Comparison of ENCODE assay signal across 9 cellular contexts in genomic region chr13:75458696-75459422, GRCh38. TPM values are rescaled to one million over a fixed set of nuclear protein-coding genes. Genes with fewer than 3 reads are reported as not detected.
DNase-seq lines count a peak whose midpoint lies in the region; ATAC-seq and TF ChIP-seq lines count a peak whose summit lies in the region.
"Had no signal": no experiment of that assay in that cellular context is flagged by ENCODE, and none has a peak within 500 bp of the region (broad histone marks: within the 10 kb centered on the region; RNA-seq: fewer than 3 reads in every experiment).

No MANE protein-coding gene starts in this region.

- ATAC-seq in GM21390 (IDR thresholded peaks at IDR 0.05; ENCODE audit: unreplicated experiment), result peak; percentile 100
- peak; percentile 99 for ATAC-seq in HG03520 (IDR thresholded peaks at IDR 0.05; ENCODE audit: unreplicated experiment)

- peak overlapping the region; percentile 65 for H3K27ac Mint-ChIP-seq in progenitor cell of endocrine pancreas

- H3K4me1 Mint-ChIP-seq in progenitor cell of endocrine pancreas (ENCODE audit: low read depth), result peaks cover 7% of the 10 kb centered on the region

- TF ChIP-seq CTCF in choroid plexus epithelial cell (conservative IDR thresholded peaks at IDR 0.05; ENCODE audit: low read depth, low read length) (no peak), progenitor cell of endocrine pancreas (IDR thresholded peaks at IDR 0.05; ENCODE audit: unreplicated experiment) (no peak)

- H3K36me3 Mint-ChIP-seq in progenitor cell of endocrine pancreas (ENCODE audit: insufficient read depth), result peaks cover 2% of the 10 kb centered on the region

- peaks cover 4% of the 10 kb centered on the region for H3K27me3 Mint-ChIP-seq in progenitor cell of endocrine pancreas

- DNase-seq in DMS153 (lab: John Stamatoyannopoulos, UW), result peak; percentile 80
- DNase-seq in choroid plexus epithelial cell (ENCODE audit: low read depth), result peak; percentile 42
- DNase-seq in progenitor cell of endocrine pancreas (ENCODE audit: low spot score, unreplicated experiment), result no peak
- no peak for DNase-seq in activated CD4-positive, alpha-beta T cell treated with anti-CD3 and anti-CD28 coated beads, Interleukin-2, amount 50 U/mL, for 1 hour
- no peak for DNase-seq in GDM1 (lab: John Stamatoyannopoulos, UW)
- DNase-seq in activated T-cell treated with anti-CD3 and anti-CD28 coated beads, Interleukin-2, amount 50 U/mL, for 1 hour, result no peak

- H3K4me3 Mint-ChIP-seq in progenitor cell of endocrine pancreas (ENCODE audit: low read depth), result no peak overlapping the region

- no peak overlapping the region for H3K4me3 ChIP-seq in choroid plexus epithelial cell (ENCODE audit: low read depth, low read length)
- H3K4me3 ChIP-seq: SJCRH30 had no signal

- H3K9me3 Mint-ChIP-seq in progenitor cell of endocrine pancreas (ENCODE audit: low read depth), result peaks cover 3% of the 10 kb centered on the region

RNA-seq across cellular contexts. Expression of gene TBC1D4, which starts 23.1 kb away (rescaled TPM):
- total RNA-seq in progenitor cell of endocrine pancreas, result 13.5 and 13.7 TPM in 2 replicates

Comparison
In these comparisons a context has a peak if more than half of its experiments do, and no peak if none do; other contexts are left out.
1. DNase-seq: peak in DMS153 (single experiment) and choroid plexus epithelial cell (single experiment); none in progenitor cell of endocrine pancreas (single experiment), activated CD4-positive, alpha-beta T cell treated with anti-CD3 and anti-CD28 coated beads, Interleukin-2, amount 50 U/mL, for 1 hour (single experiment), GDM1 (single experiment) and activated T-cell treated with anti-CD3 and anti-CD28 coated beads, Interleukin-2, amount 50 U/mL, for 1 hour (single experiment).